ENCODE assay signal across 11 cellular contexts in genomic region chr15:62940359-62940754, GRCh38.
DNase-seq lines count a peak whose midpoint lies in the region; ATAC-seq, FAIRE-seq and TF ChIP-seq lines count a peak whose summit lies in the region.
"Had no signal": no experiment of that assay in that cellular context is flagged by ENCODE, and none has a peak within 500 bp of the region (broad histone marks: within the 10 kb centered on the region; RNA-seq: fewer than 3 reads in every experiment).

No MANE protein-coding gene starts in this region.

- H3K27ac ChIP-seq in RWPE2 (ENCODE audit: poor library complexity, severe bottlenecking): peak overlapping the region; percentile 48
- no peak overlapping the region for H3K27ac ChIP-seq in endothelial cell of umbilical vein (ENCODE audit: insufficient read depth, low read depth, low read length)

- H3K27me3 ChIP-seq in RWPE2 (ENCODE audit: insufficient read depth, poor library complexity, severe bottlenecking) (no peaks in the 10 kb centered on the region), endothelial cell of umbilical vein (ENCODE audit: control insufficient read depth in 2 of 2, insufficient read depth in 2 of 2, low read length in 2 of 2) (no peaks in the 10 kb centered on the region)
- H3K27me3 ChIP-seq: MG63 had no signal

- no peak overlapping the region for H2AFZ ChIP-seq in endothelial cell of umbilical vein (ENCODE audit: low read depth, low read length)

- ATAC-seq in RWPE2 (ENCODE audit: low read depth): peak; percentile 30; the same call in 1 of the 3 replicates
- no peak for ATAC-seq in HG03135 (IDR thresholded peaks at IDR 0.05; ENCODE audit: unreplicated experiment)

- no peak overlapping the region for H3K4me3 ChIP-seq in RWPE2 (ENCODE audit: severe bottlenecking)
- H3K4me3 ChIP-seq in endothelial cell of umbilical vein (replicated peaks in 1 of 3; ENCODE audit: insufficient read depth in 1 of 3, low read depth in 1 of 3, low read length in 3 of 3): no peak overlapping the region
- H3K4me3 ChIP-seq: MG63 had no signal

- H3K4me1 ChIP-seq in RWPE2 (ENCODE audit: insufficient read depth, poor library complexity, severe bottlenecking): peaks cover 14% of the 10 kb centered on the region
- H3K4me1 ChIP-seq in endothelial cell of umbilical vein (ENCODE audit: control insufficient read depth, extremely low read depth, insufficient read depth, low read length): no peaks in the 10 kb centered on the region

- TF ChIP-seq POLR2A in endothelial cell of umbilical vein (IDR thresholded peaks at IDR 0.05; ENCODE audit: low read depth, low read length): no peak
- no peak for TF ChIP-seq POLR2A in GM12892 (IDR thresholded peaks at IDR 0.05; ENCODE audit: low read depth, low read length)

- FAIRE-seq in endothelial cell of umbilical vein (lab: Jason Lieb, UNC): peak; percentile 44
- no peak for FAIRE-seq in GM12892 (lab: Jason Lieb, UNC)

- DNase-seq in RWPE2 (ENCODE audit: low spot score) (no peak), endothelial cell of umbilical vein (ENCODE audit: low read depth, low spot score) (no peak), type B pancreatic cell (ENCODE audit: extremely low spot score, unreplicated experiment) (no peak), GM12892 (ENCODE audit: insufficient read length) (no peak), globus pallidus (ENCODE audit: low spot score) (no peak)
- no peak for DNase-seq in activated CD4-positive, alpha-beta T cell treated with anti-CD3 and anti-CD28 coated beads for 1 hour
- DNase-seq: activated CD4-positive, CD25-positive, alpha-beta regulatory T cell treated with anti-CD3 and anti-CD28 coated beads, Interleukin-2, amount 50 U/mL, for 72 hours; NCI-H345 had no signal

- H4K20me1 ChIP-seq in endothelial cell of umbilical vein (replicated peaks; ENCODE audit: control insufficient read depth, extremely low read depth, insufficient read depth, low read length): no peaks in the 10 kb centered on the region

- H3K36me3 ChIP-seq in RWPE2 (ENCODE audit: low read depth) (no peaks in the 10 kb centered on the region), endothelial cell of umbilical vein (ENCODE audit: control insufficient read depth in 2 of 2, extremely low read depth in 1 of 2, insufficient read depth in 2 of 2, low read length in 2 of 2) (no peaks in the 10 kb centered on the region)
- H3K36me3 ChIP-seq: MG63 had no signal

- H3K4me1 Mint-ChIP-seq in nephron (peaks cover 26% of the 10 kb centered on the region), type B pancreatic cell (ENCODE audit: unreplicated experiment) (peaks cover 19% of the 10 kb centered on the region)

- dilution Hi-C loops in endothelial cell of umbilical vein (cut with MboI; ENCODE audit: extremely low pct_ligation_motif_present, low sequenced_read_pairs): no loop called here

- H3K36me3 Mint-ChIP-seq in nephron (ENCODE audit: low read depth): no peaks in the 10 kb centered on the region
- no peaks in the 10 kb centered on the region for H3K36me3 Mint-ChIP-seq in type B pancreatic cell

- H3K4me3 Mint-ChIP-seq in nephron: no peak overlapping the region
- H3K4me3 Mint-ChIP-seq in type B pancreatic cell: no peak overlapping the region

- H3K9ac ChIP-seq in endothelial cell of umbilical vein (replicated peaks; ENCODE audit: extremely low read depth, insufficient read depth, low read length): no peak overlapping the region

- intact Hi-C loops in endothelial cell of umbilical vein (cut with micrococcal nuclease): loop anchor here (1.0 kb wide), 1 partner anchor 73 kb away; no protein-coding TSS in a partner anchor

- H3K9me3 Mint-ChIP-seq in nephron: no peaks in the 10 kb centered on the region
- no peaks in the 10 kb centered on the region for H3K9me3 Mint-ChIP-seq in type B pancreatic cell

- H3K9me3 ChIP-seq in RWPE2 (ENCODE audit: severe bottlenecking) (no peaks in the 10 kb centered on the region), endothelial cell of umbilical vein (replicated peaks; ENCODE audit: control insufficient read depth, insufficient read depth, low read length) (no peaks in the 10 kb centered on the region)
- H3K9me3 ChIP-seq: MG63 had no signal

- H3K4me2 ChIP-seq in endothelial cell of umbilical vein (ENCODE audit: insufficient read depth, low read length): no peak overlapping the region

- H3K27me3 Mint-ChIP-seq in nephron (ENCODE audit: low read depth) (peaks cover 3% of the 10 kb centered on the region), type B pancreatic cell (no peaks in the 10 kb centered on the region)

- BruUV-seq in endothelial cell of umbilical vein (replicated peaks; lab: Mats Ljungman, UMichigan): no TSS peak

- POLR2A ChIA-PET in endothelial cell of umbilical vein (lab: Charles Lee): no interaction called here

- H3K9me1 ChIP-seq in endothelial cell of umbilical vein (replicated peaks; ENCODE audit: control insufficient read depth, extremely low read depth, insufficient read depth, low read length): no peaks in the 10 kb centered on the region

- CTCF ChIA-PET in endothelial cell of umbilical vein (lab: Charles Lee): interaction anchor here (2.5 to 3.5 kb wide), 2 partner anchors 9 to 12 kb away, joined by 8 to 10 read pairs; no protein-coding TSS in a partner anchor

- TF ChIP-seq CTCF in RWPE2 (IDR thresholded peaks at IDR 0.05; ENCODE audit: poor library complexity, severe bottlenecking): no peak
- no peak for TF ChIP-seq CTCF in endothelial cell of umbilical vein (IDR thresholded peaks at IDR 0.05; ENCODE audit: extremely low read depth in 1 of 2, insufficient read depth in 1 of 2, low read depth in 1 of 2, low read length in 2 of 2)
- TF ChIP-seq CTCF in nephron (IDR thresholded peaks at IDR 0.05; ENCODE audit: unreplicated experiment in 3 of 3): no peak
- TF ChIP-seq CTCF in type B pancreatic cell (conservative IDR thresholded peaks at IDR 0.05): no peak

- H3K27ac Mint-ChIP-seq in nephron (peak overlapping the region; percentile 69 to 86 (median 69)), type B pancreatic cell (peak overlapping the region; percentile 6)

- H3K79me2 ChIP-seq in endothelial cell of umbilical vein (ENCODE audit: control insufficient read depth, insufficient read depth, low read length): no peaks in the 10 kb centered on the region

TF ChIP-seq in endothelial cell of umbilical vein, 7 proteins besides CTCF, POLR2A, EP300 and RAD21:
- TF ChIP-seq GATA2 (IDR thresholded peaks at IDR 0.05; ENCODE audit: insufficient read depth, insufficient read length, low read depth, low read length) (no peak), FOS (IDR thresholded peaks at IDR 0.05; ENCODE audit: borderline replicate concordance, insufficient read depth, low read length) (no peak), JUN (IDR thresholded peaks at IDR 0.05; ENCODE audit: borderline replicate concordance, insufficient read depth, insufficient read length, low read depth) (no peak), MYC (IDR thresholded peaks at IDR 0.05; ENCODE audit: low read depth, low read length) (no peak), EZH2 (IDR thresholded peaks at IDR 0.05; ENCODE audit: borderline replicate concordance, low read depth, low read length, severe bottlenecking) (no peak), POLR2AphosphoS5 (IDR thresholded peaks at IDR 0.05; ENCODE audit: insufficient read depth, low read depth, low read length) (no peak), MAX (IDR thresholded peaks at IDR 0.05; ENCODE audit: insufficient read depth, insufficient read length) (no peak)
TF ChIP-seq in endothelial cell of umbilical vein: peak in this region for 0.
